ENCODE assay signal across 15 cellular contexts in genomic region chr4:2741626-2742025, GRCh38. TPM values are rescaled to one million over a fixed set of nuclear protein-coding genes. Genes with fewer than 3 reads are reported as not detected.
DNase-seq lines count a peak whose midpoint lies in the region; ATAC-seq and TF ChIP-seq lines count a peak whose summit lies in the region.
"Had no signal": no experiment of that assay in that cellular context is flagged by ENCODE, and none has a peak within 500 bp of the region (broad histone marks: within the 10 kb centered on the region; RNA-seq: fewer than 3 reads in every experiment).

No MANE protein-coding gene starts in this region.

- intact Hi-C loops in naive thymus-derived CD4-positive, alpha-beta T cell (cut with micrococcal nuclease) = no loop called here
- intact Hi-C loops in sigmoid colon (cut with DNase I) = no loop called here

- H3K4me3 Mint-ChIP-seq in naive thymus-derived CD4-positive, alpha-beta T cell = no peak overlapping the region
- H3K4me3 Mint-ChIP-seq: activated CD4-positive, alpha-beta memory T cell treated with anti-CD3 and anti-CD28 coated beads for 36 hours had no signal

- peaks cover 6 to 53% (median 24%) of the 10 kb centered on the region in 3 experiments for H3K36me3 ChIP-seq in naive thymus-derived CD4-positive, alpha-beta T cell (ENCODE audit: control insufficient read depth in 2 of 3, insufficient read depth in 3 of 3, low read length in 3 of 3)
- peaks cover 18 to 52% (median 30%) of the 10 kb centered on the region in 4 donors for H3K36me3 ChIP-seq in sigmoid colon

- WGBS in sigmoid colon, 2 donors = 90 to 93% methylated on average over 9 of the region's 9 CpGs

- TF ChIP-seq EP300 in sigmoid colon (IDR thresholded peaks at IDR 0.05) = no peak

- no peaks in the 10 kb centered on the region for H3K9me3 ChIP-seq in naive thymus-derived CD4-positive, alpha-beta T cell (ENCODE audit: control insufficient read depth in 2 of 3, low read length in 3 of 3)
- H3K9me3 ChIP-seq in sigmoid colon = no peaks in the 10 kb centered on the region
- H3K9me3 ChIP-seq: gastrocnemius medialis, mucosa of descending colon had no signal

- no peak for TF ChIP-seq POLR2A in sigmoid colon (IDR thresholded peaks at IDR 0.05)

- H3K27ac ChIP-seq in naive thymus-derived CD4-positive, alpha-beta T cell (ENCODE audit: low read depth, low read length) = no peak overlapping the region
- no peak overlapping the region for H3K27ac ChIP-seq in sigmoid colon
- H3K27ac ChIP-seq: gastrocnemius medialis, KMS-11 had no signal

- peaks cover 3 to 36% (median 5%) of the 10 kb centered on the region in 7 donors for H3K4me1 Mint-ChIP-seq in naive thymus-derived CD4-positive, alpha-beta T cell

- H3K27ac Mint-ChIP-seq in naive thymus-derived CD4-positive, alpha-beta T cell = peak overlapping the region in 7 of 9 donors; percentile 9 to 65 (median 39)

- peaks cover 0 to 12% of the 10 kb centered on the region in 2 donors for H3K4me1 ChIP-seq in naive thymus-derived CD4-positive, alpha-beta T cell (ENCODE audit: control insufficient read depth in 2 of 2, insufficient read depth in 2 of 2, low read length in 2 of 2)
- H3K4me1 ChIP-seq in sigmoid colon = no peaks in the 10 kb centered on the region
- H3K4me1 ChIP-seq: gastrocnemius medialis had no signal

- H3K27me3 Mint-ChIP-seq in naive thymus-derived CD4-positive, alpha-beta T cell = no peaks in the 10 kb centered on the region
- H3K27me3 Mint-ChIP-seq: activated CD4-positive, alpha-beta memory T cell treated with anti-CD3 and anti-CD28 coated beads for 36 hours had no signal

- no peak for TF ChIP-seq CTCF in sigmoid colon (IDR thresholded peaks at IDR 0.05)

- ATAC-seq in naive thymus-derived CD4-positive, alpha-beta T cell = no peak
- ATAC-seq in GM21619 (IDR thresholded peaks at IDR 0.05; ENCODE audit: unreplicated experiment) = no peak
- ATAC-seq: gastrocnemius medialis, mucosa of descending colon had no signal

- H3K9me3 Mint-ChIP-seq in naive thymus-derived CD4-positive, alpha-beta T cell = peaks cover 0 to 6% (median 3%) of the 10 kb centered on the region in 11 donors

- CTCF ChIA-PET in naive thymus-derived CD4-positive, alpha-beta T cell (lab: Charles Lee) = no interaction called here

- no peaks in the 10 kb centered on the region for H3K27me3 ChIP-seq in naive thymus-derived CD4-positive, alpha-beta T cell (ENCODE audit: control insufficient read depth in 2 of 2, insufficient read depth in 2 of 2, low read length in 2 of 2)
- H3K27me3 ChIP-seq in sigmoid colon = no peaks in the 10 kb centered on the region
- H3K27me3 ChIP-seq: gastrocnemius medialis had no signal

- H3K4me3 ChIP-seq in naive thymus-derived CD4-positive, alpha-beta T cell (ENCODE audit: low read length) = no peak overlapping the region
- no peak overlapping the region for H3K4me3 ChIP-seq in sigmoid colon
- H3K4me3 ChIP-seq: gastrocnemius medialis, mucosa of descending colon had no signal

- POLR2A ChIA-PET in naive thymus-derived CD4-positive, alpha-beta T cell (lab: Charles Lee) = no interaction called here

- peaks cover 0 to 43% (median 28%) of the 10 kb centered on the region in 5 donors for H3K36me3 Mint-ChIP-seq in naive thymus-derived CD4-positive, alpha-beta T cell

- DNase-seq in Ammon's horn (ENCODE audit: low spot score) = peak; percentile 41
- peak; percentile 54 for DNase-seq in EL
- DNase-seq in astrocyte of the hippocampus (ENCODE audit: low read depth, low spot score) = peak; percentile 39
- DNase-seq in naive thymus-derived CD4-positive, alpha-beta T cell = no peak
- no peak for DNase-seq in sigmoid colon
- no peak for DNase-seq in T-helper 1 cell
- no peak for DNase-seq in NCI-H748 (lab: John Stamatoyannopoulos, UW; ENCODE audit: unreplicated experiment)
- DNase-seq: activated CD4-positive, alpha-beta memory T cell treated with anti-CD3 and anti-CD28 coated beads for 36 hours; activated effector memory CD4-positive, alpha-beta T cell treated with Interleukin-2 at 50 U/mL for 16 hours; gastrocnemius medialis; mucosa of descending colon; NCI-H1694; NCI-H524 treated with DMSO at 0.1 percent for 48 hours had no signal

RNA-seq across cellular contexts. Expression of gene TNIP2, which starts 14.5 kb away (rescaled TPM):
- total RNA-seq in naive thymus-derived CD4-positive, alpha-beta T cell = 10 to 100 TPM; 39.4 to 56.0 (median 43.6) TPM
- polyA plus RNA-seq in naive thymus-derived CD4-positive, alpha-beta T cell = 10 to 100 TPM; 33.6 to 55.3 TPM
- total RNA-seq in sigmoid colon = 10 to 100 TPM; 56.3 to 68.8 (median 66.9) TPM
- 10 to 100 TPM; 51.7 to 65.0 (median 51.8) TPM for polyA plus RNA-seq in sigmoid colon

RNA-seq across cellular contexts. Expression of gene SH3BP2, which starts 51.3 kb away (rescaled TPM):
- 100 to 1,000 TPM in 1 of 5 experiments, 10 to 100 TPM in 4; 22.7 to 269 (median 59.6) TPM for total RNA-seq in naive thymus-derived CD4-positive, alpha-beta T cell
- polyA plus RNA-seq in naive thymus-derived CD4-positive, alpha-beta T cell = 10 to 100 TPM in 1 of 2 donors, 1 to 10 TPM in 1; 5.9 to 11.3 TPM
- total RNA-seq in sigmoid colon = 10 to 100 TPM; 18.4 to 49.3 (median 24.2) TPM
- polyA plus RNA-seq in sigmoid colon = 10 to 100 TPM; 18.6 to 82.4 (median 35.6) TPM

Comparison
In these comparisons a context has a peak if more than half of its experiments do, and no peak if none do; other contexts are left out.
1. DNase-seq: peak in Ammon's horn (single experiment), EL (single experiment) and astrocyte of the hippocampus (single experiment); none in naive thymus-derived CD4-positive, alpha-beta T cell (0 of 9), sigmoid colon (single experiment), T-helper 1 cell (0 of 5) and NCI-H748 (single experiment).